Comparison of ENCODE assay signal across 9 cellular contexts in genomic region chr15:31396881-31397560, GRCh38.
DNase-seq lines count a peak whose midpoint lies in the region; ATAC-seq, FAIRE-seq and TF ChIP-seq lines count a peak whose summit lies in the region.
"Had no signal": no experiment of that assay in that cellular context is flagged by ENCODE, and none has a peak within 500 bp of the region (broad histone marks: within the 10 kb centered on the region; RNA-seq: fewer than 3 reads in every experiment).

No MANE protein-coding gene starts in this region.

- peaks cover 11% of the 10 kb centered on the region for H3K9me3 Mint-ChIP-seq in glutamatergic neuron (ENCODE audit: unreplicated experiment)
- H3K9me3 Mint-ChIP-seq in activated naive CD4-positive, alpha-beta T cell treated with anti-CD3 and anti-CD28 coated beads for 36 hours, result no peaks in the 10 kb centered on the region
- H3K9me3 Mint-ChIP-seq in CD4-positive, alpha-beta memory T cell, result no peaks in the 10 kb centered on the region

- no peaks in the 10 kb centered on the region for H4K20me1 ChIP-seq in Karpas-422 (ENCODE audit: insufficient read depth, low read depth, low read length)

- CTCF ChIA-PET in activated naive CD4-positive, alpha-beta T cell treated with anti-CD3 and anti-CD28 coated beads for 36 hours (lab: Charles Lee), result interaction anchor here (2.9 kb wide), 1 partner anchor 38 kb away, joined by 16 read pairs; no protein-coding TSS in a partner anchor
- CTCF ChIA-PET in CD4-positive, alpha-beta memory T cell (lab: Charles Lee; ENCODE audit: partially characterized antibody), result interaction anchor here (1.1 to 3.4 kb wide), 4 partner anchors 15 to 92 kb away, joined by 4 to 11 read pairs (median 9); no protein-coding TSS in a partner anchor

- H3K79me2 ChIP-seq in Karpas-422 (ENCODE audit: low read length), result no peaks in the 10 kb centered on the region

- H3K4me3 Mint-ChIP-seq in glutamatergic neuron (ENCODE audit: unreplicated experiment), result peak overlapping the region; percentile 15
- H3K4me3 Mint-ChIP-seq in activated naive CD4-positive, alpha-beta T cell treated with anti-CD3 and anti-CD28 coated beads for 36 hours, result no peak overlapping the region
- no peak overlapping the region for H3K4me3 Mint-ChIP-seq in CD4-positive, alpha-beta memory T cell

- ATAC-seq in pancreas, result peak; percentile 75 to 80 (median 78)

- H3K4me1 ChIP-seq in pancreas (no peaks in the 10 kb centered on the region), Karpas-422 (ENCODE audit: low read length) (peaks cover 9% of the 10 kb centered on the region)
- peaks cover 15% of the 10 kb centered on the region for H3K4me1 ChIP-seq in CD4-positive, alpha-beta memory T cell (ENCODE audit: insufficient read depth, low read length)

- DNase-seq in COLO829 (ENCODE audit: low spot score) (peak; percentile 35), LNCaP clone FGC (ENCODE audit: low read depth) (peak; percentile 85), SW480 (ENCODE audit: low spot score) (peak; percentile 87), glutamatergic neuron (peak; percentile 92), pancreas (peak; percentile 86 to 93 (median 89)), Karpas-422 (no peak)
- DNase-seq in activated naive CD4-positive, alpha-beta T cell treated with anti-CD3 and anti-CD28 coated beads for 36 hours, result no peak
- no peak for DNase-seq in CD4-positive, alpha-beta memory T cell

- peak overlapping the region; percentile 70 for H3K27ac Mint-ChIP-seq in glutamatergic neuron (ENCODE audit: unreplicated experiment)
- H3K27ac Mint-ChIP-seq in activated naive CD4-positive, alpha-beta T cell treated with anti-CD3 and anti-CD28 coated beads for 36 hours, result no peak overlapping the region
- H3K27ac Mint-ChIP-seq in CD4-positive, alpha-beta memory T cell, result no peak overlapping the region

- TF ChIP-seq CTCF in LNCaP clone FGC (IDR thresholded peaks at IDR 0.05; ENCODE audit: control insufficient read depth, extremely low read depth, insufficient read depth), result peak; percentile 45; the same call in 1 of the 2 replicates
- no peak for TF ChIP-seq CTCF in glutamatergic neuron (IDR thresholded peaks at IDR 0.05; ENCODE audit: partially characterized antibody, unreplicated experiment)
- no peak for TF ChIP-seq CTCF in pancreas (IDR thresholded peaks at IDR 0.05)

- no peak overlapping the region for H3K4me2 ChIP-seq in Karpas-422 (ENCODE audit: low read depth, low read length, poor library complexity, severe bottlenecking)

- FAIRE-seq in pancreas (lab: Jason Lieb, UNC), result no peak
- FAIRE-seq: endometrium had no signal

- H3K4me3 ChIP-seq in LNCaP clone FGC (ENCODE audit: low read depth, low read length), result no peak overlapping the region
- peak overlapping the region in 1 of 4 donors; percentile 35 for H3K4me3 ChIP-seq in pancreas
- no peak overlapping the region for H3K4me3 ChIP-seq in Karpas-422 (ENCODE audit: low read length)
- H3K4me3 ChIP-seq in CD4-positive, alpha-beta memory T cell (ENCODE audit: low read length in 2 of 2), result no peak overlapping the region

- H3K27ac ChIP-seq in pancreas, result peak overlapping the region in 3 of 4 donors; percentile 28 to 67 (median 63)
- H3K27ac ChIP-seq in Karpas-422 (ENCODE audit: low read length), result no peak overlapping the region
- no peak overlapping the region for H3K27ac ChIP-seq in CD4-positive, alpha-beta memory T cell (ENCODE audit: low read depth, low read length)

- no peaks in the 10 kb centered on the region for H3K36me3 Mint-ChIP-seq in glutamatergic neuron (ENCODE audit: unreplicated experiment)
- H3K36me3 Mint-ChIP-seq in activated naive CD4-positive, alpha-beta T cell treated with anti-CD3 and anti-CD28 coated beads for 36 hours (ENCODE audit: low read depth), result no peaks in the 10 kb centered on the region
- no peaks in the 10 kb centered on the region for H3K36me3 Mint-ChIP-seq in CD4-positive, alpha-beta memory T cell

- POLR2A ChIA-PET in CD4-positive, alpha-beta memory T cell (lab: Charles Lee; ENCODE audit: partially characterized antibody), result interaction anchor here (0.9 to 2.9 kb wide), 5 partner anchors 16 to 76 kb away, joined by 3 to 25 read pairs (median 5); no protein-coding TSS in a partner anchor

- H3K27me3 Mint-ChIP-seq in glutamatergic neuron (ENCODE audit: unreplicated experiment), result peaks cover 4% of the 10 kb centered on the region
- H3K27me3 Mint-ChIP-seq in activated naive CD4-positive, alpha-beta T cell treated with anti-CD3 and anti-CD28 coated beads for 36 hours (ENCODE audit: low read depth), result peaks cover 2% of the 10 kb centered on the region
- H3K27me3 Mint-ChIP-seq in CD4-positive, alpha-beta memory T cell, result no peaks in the 10 kb centered on the region

- H3K9me3 ChIP-seq in pancreas, result no peaks in the 10 kb centered on the region
- H3K9me3 ChIP-seq in Karpas-422 (ENCODE audit: low read length), result no peaks in the 10 kb centered on the region
- H3K9me3 ChIP-seq in CD4-positive, alpha-beta memory T cell (ENCODE audit: control insufficient read depth in 1 of 2, low read length in 2 of 2), result no peaks in the 10 kb centered on the region

- no peak overlapping the region for H3K9ac ChIP-seq in Karpas-422 (ENCODE audit: low read length)

- H2AFZ ChIP-seq in Karpas-422 (ENCODE audit: low read length), result no peak overlapping the region

- intact Hi-C loops in pancreas (cut with DNase I), result no loop called here
- intact Hi-C loops in activated naive CD4-positive, alpha-beta T cell treated with anti-CD3 and anti-CD28 coated beads for 36 hours (cut with micrococcal nuclease), result no loop called here
- intact Hi-C loops in CD4-positive, alpha-beta memory T cell (cut with micrococcal nuclease), result no loop called here

- H3K36me3 ChIP-seq in pancreas, result no peaks in the 10 kb centered on the region
- no peaks in the 10 kb centered on the region for H3K36me3 ChIP-seq in Karpas-422 (ENCODE audit: insufficient read depth, low read length)
- no peaks in the 10 kb centered on the region for H3K36me3 ChIP-seq in CD4-positive, alpha-beta memory T cell (ENCODE audit: insufficient read depth, low read length)

- no peaks in the 10 kb centered on the region for H3K9me2 ChIP-seq in Karpas-422 (replicated peaks; ENCODE audit: insufficient read depth, low read length)

- WGBS in pancreas, 2 donors, result 1 to 2% methylated on average over 25 to 27 of the region's 27 CpGs

- H3K4me1 Mint-ChIP-seq in glutamatergic neuron (ENCODE audit: low read depth, unreplicated experiment), result peaks cover 30% of the 10 kb centered on the region
- H3K4me1 Mint-ChIP-seq in activated naive CD4-positive, alpha-beta T cell treated with anti-CD3 and anti-CD28 coated beads for 36 hours (ENCODE audit: low read depth), result peaks cover 28% of the 10 kb centered on the region
- peaks cover 10 to 41% (median 17%) of the 10 kb centered on the region in 4 donors for H3K4me1 Mint-ChIP-seq in CD4-positive, alpha-beta memory T cell

- no peaks in the 10 kb centered on the region for H3K27me3 ChIP-seq in pancreas
- H3K27me3 ChIP-seq in Karpas-422 (ENCODE audit: low read length), result no peaks in the 10 kb centered on the region
- no peaks in the 10 kb centered on the region for H3K27me3 ChIP-seq in CD4-positive, alpha-beta memory T cell (ENCODE audit: insufficient read depth, low read length)

Comparison
In these comparisons a context has a peak if more than half of its experiments do, and no peak if none do; other contexts are left out.
1. DNase-seq: peak in COLO829 (single experiment), LNCaP clone FGC (single experiment), SW480 (single experiment), glutamatergic neuron (single experiment) and pancreas (6 of 6); none in Karpas-422 (single experiment), activated naive CD4-positive, alpha-beta T cell treated with anti-CD3 and anti-CD28 coated beads for 36 hours (single experiment) and CD4-positive, alpha-beta memory T cell (0 of 5).
2. H3K27ac ChIP-seq: peak in pancreas (3 of 4); none in Karpas-422 (single experiment) and CD4-positive, alpha-beta memory T cell (single experiment).